ENCODE assay signal across 8 cellular contexts in genomic region chr7:24574365-24574764, GRCh38. TPM values are rescaled to one million over a fixed set of nuclear protein-coding genes. Genes with fewer than 3 reads are reported as not detected.
DNase-seq lines count a peak whose midpoint lies in the region; TF ChIP-seq lines count a peak whose summit lies in the region.

No MANE protein-coding gene starts in this region.

- intact Hi-C loops in thyroid gland (cut with DNase I): no loop called here

- peaks cover 29% of the 10 kb centered on the region for H3K27me3 Mint-ChIP-seq in activated naive CD4-positive, alpha-beta T cell treated with anti-CD3 and anti-CD28 coated beads, Interleukin-2, amount 10 ng/mL, durations not matched to agents 7 days and 5 days
- peaks cover 17% of the 10 kb centered on the region for H3K27me3 Mint-ChIP-seq in activated naive CD8-positive, alpha-beta T cell treated with anti-CD3 and anti-CD28 coated beads for 36 hours

- no peak for DNase-seq in activated naive CD4-positive, alpha-beta T cell treated with anti-CD3 and anti-CD28 coated beads, Interleukin-2, amount 10 ng/mL, durations not matched to agents 7 days and 5 days
- no peak for DNase-seq in activated naive CD4-positive, alpha-beta T cell (lab: John Stamatoyannopoulos, UW)
- no peak for DNase-seq in activated naive CD8-positive, alpha-beta T cell treated with anti-CD3 and anti-CD28 coated beads for 36 hours
- DNase-seq in kidney epithelial cell (ENCODE audit: low read depth): no peak
- DNase-seq in thyroid gland: peak; percentile 16 to 23
- no peak for DNase-seq in NCI-H446 (lab: John Stamatoyannopoulos, UW)
- no peak for DNase-seq in CD1c-positive myeloid dendritic cell (ENCODE audit: extremely low spot score)
- no peak for DNase-seq in hypothalamus (lab: John Stamatoyannopoulos, UW)

- H3K4me1 ChIP-seq in thyroid gland: peaks cover 4 to 14% of the 10 kb centered on the region in 2 donors

- H3K27ac Mint-ChIP-seq in activated naive CD4-positive, alpha-beta T cell treated with anti-CD3 and anti-CD28 coated beads, Interleukin-2, amount 10 ng/mL, durations not matched to agents 7 days and 5 days: peak overlapping the region; percentile 77
- peak overlapping the region; percentile 84 for H3K27ac Mint-ChIP-seq in activated naive CD8-positive, alpha-beta T cell treated with anti-CD3 and anti-CD28 coated beads for 36 hours

- no peaks in the 10 kb centered on the region for H3K9me3 ChIP-seq in thyroid gland

- TF ChIP-seq POLR2A in thyroid gland (IDR thresholded peaks at IDR 0.05): no peak

- peak overlapping the region; percentile 90 for H3K4me3 Mint-ChIP-seq in activated naive CD4-positive, alpha-beta T cell treated with anti-CD3 and anti-CD28 coated beads, Interleukin-2, amount 10 ng/mL, durations not matched to agents 7 days and 5 days
- H3K4me3 Mint-ChIP-seq in activated naive CD8-positive, alpha-beta T cell treated with anti-CD3 and anti-CD28 coated beads for 36 hours: peak overlapping the region; percentile 87

- H3K4me3 ChIP-seq in kidney epithelial cell (ENCODE audit: low read depth, low read length) (peak overlapping the region; percentile 87), thyroid gland (replicated peaks in 1 of 3) (peak overlapping the region; percentile 45 to 59 (median 53))

- H3K27me3 ChIP-seq in kidney epithelial cell (ENCODE audit: control insufficient read depth, insufficient read depth, low read length) (no peaks in the 10 kb centered on the region), thyroid gland (no peaks in the 10 kb centered on the region)

- peaks cover 33% of the 10 kb centered on the region for H3K4me1 Mint-ChIP-seq in activated naive CD4-positive, alpha-beta T cell treated with anti-CD3 and anti-CD28 coated beads, Interleukin-2, amount 10 ng/mL, durations not matched to agents 7 days and 5 days
- H3K4me1 Mint-ChIP-seq in activated naive CD8-positive, alpha-beta T cell treated with anti-CD3 and anti-CD28 coated beads for 36 hours: peaks cover 46% of the 10 kb centered on the region

- no peaks in the 10 kb centered on the region for H3K36me3 ChIP-seq in kidney epithelial cell (ENCODE audit: control insufficient read depth, insufficient read depth, low read length)
- no peaks in the 10 kb centered on the region for H3K36me3 ChIP-seq in thyroid gland

- no peaks in the 10 kb centered on the region for H3K36me3 Mint-ChIP-seq in activated naive CD4-positive, alpha-beta T cell treated with anti-CD3 and anti-CD28 coated beads, Interleukin-2, amount 10 ng/mL, durations not matched to agents 7 days and 5 days
- H3K36me3 Mint-ChIP-seq in activated naive CD8-positive, alpha-beta T cell treated with anti-CD3 and anti-CD28 coated beads for 36 hours: no peaks in the 10 kb centered on the region

- H3K27ac ChIP-seq in thyroid gland: peak overlapping the region; percentile 39 to 75 (median 41)

- 8 to 10% methylated on average over 11 of the region's 11 CpGs for WGBS in thyroid gland, 2 donors

- no peaks in the 10 kb centered on the region for H3K9me3 Mint-ChIP-seq in activated naive CD4-positive, alpha-beta T cell treated with anti-CD3 and anti-CD28 coated beads, Interleukin-2, amount 10 ng/mL, durations not matched to agents 7 days and 5 days
- no peaks in the 10 kb centered on the region for H3K9me3 Mint-ChIP-seq in activated naive CD8-positive, alpha-beta T cell treated with anti-CD3 and anti-CD28 coated beads for 36 hours

- CTCF ChIA-PET in activated naive CD4-positive, alpha-beta T cell treated with anti-CD3 and anti-CD28 coated beads, Interleukin-2, amount 10 ng/mL, durations not matched to agents 7 days and 5 days (lab: Charles Lee): interaction anchor here (3.1 to 3.4 kb wide), 2 partner anchors 20 to 91 kb away, joined by 10 to 37 read pairs; no protein-coding TSS in a partner anchor

- TF ChIP-seq CTCF in kidney epithelial cell (IDR thresholded peaks at IDR 0.05; ENCODE audit: insufficient read depth, low read length, poor library complexity, severe bottlenecking) (no peak), thyroid gland (IDR thresholded peaks at IDR 0.05) (no peak)

RNA-seq across cellular contexts. Expression of gene PALS2, which starts 1.1 kb away (rescaled TPM):
- 10 to 100 TPM; 38.5 to 40.9 TPM for total RNA-seq in activated naive CD8-positive, alpha-beta T cell treated with anti-CD3 and anti-CD28 coated beads for 36 hours
- total RNA-seq in kidney epithelial cell (8.0 and 8.9 TPM in 2 replicates), thyroid gland (10 to 100 TPM; 28.1 to 72.2 (median 38.4) TPM)

Comparison
In these comparisons a context has a peak if more than half of its experiments do, and no peak if none do; other contexts are left out.
1. DNase-seq: peak in thyroid gland (2 of 2); none in activated naive CD4-positive, alpha-beta T cell treated with anti-CD3 and anti-CD28 coated beads, Interleukin-2, amount 10 ng/mL, durations not matched to agents 7 days and 5 days (single experiment), activated naive CD4-positive, alpha-beta T cell (0 of 4), activated naive CD8-positive, alpha-beta T cell treated with anti-CD3 and anti-CD28 coated beads for 36 hours (single experiment), kidney epithelial cell (single experiment), NCI-H446 (0 of 2), CD1c-positive myeloid dendritic cell (single experiment) and hypothalamus (0 of 51).